Comparison of ENCODE assay signal across 9 cellular contexts in the genomic region with DNA sequence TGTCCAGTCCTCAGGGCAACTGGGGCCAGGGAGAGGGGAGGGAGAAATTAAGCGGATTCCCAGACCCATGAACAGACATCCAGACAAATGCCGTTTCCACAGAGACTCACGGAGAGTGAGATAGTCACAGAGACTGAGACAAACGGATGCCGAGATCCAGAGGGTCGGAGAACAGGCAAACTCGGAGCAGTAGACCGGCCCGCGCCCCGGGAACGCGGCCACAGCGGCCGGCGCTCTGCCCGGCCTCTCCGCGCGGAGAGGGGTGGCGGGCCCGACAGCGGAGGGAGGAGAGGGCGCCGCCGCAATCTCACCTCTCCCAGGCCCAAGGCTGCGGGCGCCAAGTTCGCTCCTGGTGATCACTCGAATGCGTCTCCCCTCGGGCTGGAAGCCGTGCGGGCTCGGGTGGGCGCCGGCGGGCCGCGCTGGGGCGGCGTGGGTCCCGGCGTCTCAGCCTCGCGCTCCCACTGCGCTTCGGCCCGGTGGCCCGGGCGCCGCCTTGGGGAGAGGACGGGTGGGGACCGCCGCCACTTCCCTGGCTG. TPM values are rescaled to one million over a fixed set of nuclear protein-coding genes. Genes with fewer than 3 reads are reported as not detected.
A peak's percentile ranks its signal among the peaks of the same experiment; 100 is the strongest.
DNase-seq lines count a peak whose midpoint lies in the region; ATAC-seq, FAIRE-seq and TF ChIP-seq lines count a peak whose summit lies in the region.
"Had no signal": no experiment of that assay in that cellular context is flagged by ENCODE, and none has a peak within 500 bp of the region (broad histone marks: within the 10 kb centered on the region; RNA-seq: fewer than 3 reads in every experiment).

No MANE protein-coding gene starts in this region.

- no peak for FAIRE-seq in endothelial cell of umbilical vein (lab: Jason Lieb, UNC)

- peaks cover 6 to 16% of the 10 kb centered on the region in 2 donors for H3K27me3 Mint-ChIP-seq in natural killer cell (ENCODE audit: low read depth in 2 of 2)

- dilution Hi-C loops in endothelial cell of umbilical vein (cut with MboI; ENCODE audit: extremely low pct_ligation_motif_present, low sequenced_read_pairs), result no loop called here

- no peak for TF ChIP-seq CTCF in RWPE1 (conservative IDR thresholded peaks at IDR 0.05; ENCODE audit: low read depth)
- no peak for TF ChIP-seq CTCF in endothelial cell of umbilical vein (IDR thresholded peaks at IDR 0.05; ENCODE audit: extremely low read depth in 1 of 2, insufficient read depth in 1 of 2, low read depth in 1 of 2, low read length in 2 of 2)
- no peak for TF ChIP-seq CTCF in natural killer cell (IDR thresholded peaks at IDR 0.05)

- H3K4me3 Mint-ChIP-seq in natural killer cell, result peak overlapping the region; percentile 94

- peak overlapping the region; percentile 79 to 98 (median 94) for H3K4me2 ChIP-seq in BLaER1 treated with 17β-estradiol and CSF1 and Interleukin-3, amounts not matched to agents 10 nM and 100 nM
- peak overlapping the region; percentile 67 for H3K4me2 ChIP-seq in endothelial cell of umbilical vein (ENCODE audit: insufficient read depth, low read length)

- H3K4me3 ChIP-seq in BLaER1 treated with 17β-estradiol and CSF1 and Interleukin-3, amounts not matched to agents 10 nM and 100 nM, result peak overlapping the region; percentile 66 to 84 (median 77)
- peak overlapping the region; percentile 55 to 71 (median 57) for H3K4me3 ChIP-seq in endothelial cell of umbilical vein (replicated peaks in 1 of 3; ENCODE audit: insufficient read depth in 1 of 3, low read depth in 1 of 3, low read length in 3 of 3)

- intact Hi-C loops in endothelial cell of umbilical vein (cut with micrococcal nuclease), result loop anchor here (1.0 to 2.0 kb wide), 7 partner anchors 96 to 289 kb away; partner anchors contain the start of gene STIL
- intact Hi-C loops in natural killer cell (cut with micrococcal nuclease), result loop anchor here (2.0 to 10.0 kb wide), 4 partner anchors 202 to 290 kb away; partner anchors contain the start of genes PDZK1IP1 and TAL1

- peak; percentile 6 for TF ChIP-seq POLR2A in endothelial cell of umbilical vein (IDR thresholded peaks at IDR 0.05; ENCODE audit: low read depth, low read length)

- peaks cover 36 to 39% of the 10 kb centered on the region in 2 donors for H3K4me1 Mint-ChIP-seq in natural killer cell

- peak overlapping the region; percentile 97 for H2AFZ ChIP-seq in endothelial cell of umbilical vein (ENCODE audit: low read depth, low read length)

- POLR2A ChIA-PET in RWPE1 (lab: Yijun Ruan, JAX; ENCODE audit: low non-redundant PET), result no interaction called here
- POLR2A ChIA-PET in endothelial cell of umbilical vein (lab: Charles Lee), result interaction anchor here (0.6 kb wide), 1 partner anchor 123 kb away, joined by 3 read pairs; the partner anchor contains the start of gene STIL

- no peaks in the 10 kb centered on the region for H3K9me1 ChIP-seq in endothelial cell of umbilical vein (replicated peaks; ENCODE audit: control insufficient read depth, extremely low read depth, insufficient read depth, low read length)

- peaks cover 79 to 100% (median 96%) of the 10 kb centered on the region in 11 experiments for H3K27me3 ChIP-seq in BLaER1 treated with 17β-estradiol and CSF1 and Interleukin-3, amounts not matched to agents 10 nM and 100 nM
- H3K27me3 ChIP-seq in endothelial cell of umbilical vein (ENCODE audit: control insufficient read depth in 2 of 2, insufficient read depth in 2 of 2, low read length in 2 of 2), result peaks cover 37 to 55% of the 10 kb centered on the region in 2 experiments

- H3K27ac Mint-ChIP-seq in natural killer cell, result peak overlapping the region; percentile 78 to 90

- no peaks in the 10 kb centered on the region for H3K79me2 ChIP-seq in endothelial cell of umbilical vein (ENCODE audit: control insufficient read depth, insufficient read depth, low read length)

- H3K9ac ChIP-seq in BLaER1 treated with 17β-estradiol and CSF1 and Interleukin-3, amounts not matched to agents 10 nM and 100 nM, result peak overlapping the region; percentile 80 to 90 (median 85)
- peak overlapping the region; percentile 49 for H3K9ac ChIP-seq in endothelial cell of umbilical vein (replicated peaks; ENCODE audit: extremely low read depth, insufficient read depth, low read length)

- peaks cover 26 to 83% (median 69%) of the 10 kb centered on the region in 11 experiments; a peak in 20 of 22 replicates for H4K20me1 ChIP-seq in BLaER1 treated with 17β-estradiol and CSF1 and Interleukin-3, amounts not matched to agents 10 nM and 100 nM
- no peaks in the 10 kb centered on the region for H4K20me1 ChIP-seq in endothelial cell of umbilical vein (replicated peaks; ENCODE audit: control insufficient read depth, extremely low read depth, insufficient read depth, low read length)

- H3K4me1 ChIP-seq in BLaER1 treated with 17β-estradiol and CSF1 and Interleukin-3, amounts not matched to agents 10 nM and 100 nM, result peaks cover 34 to 51% (median 46%) of the 10 kb centered on the region in 10 experiments
- H3K4me1 ChIP-seq in endothelial cell of umbilical vein (ENCODE audit: control insufficient read depth, extremely low read depth, insufficient read depth, low read length), result peaks cover 20% of the 10 kb centered on the region

- ATAC-seq in GM18520 (IDR thresholded peaks at IDR 0.05; ENCODE audit: unreplicated experiment) (peak; percentile 7), HG03025 (IDR thresholded peaks at IDR 0.05; ENCODE audit: low FRiP score, unreplicated experiment) (peak; percentile 20), natural killer cell (peak; percentile 14 to 22 (median 18))

- BruUV-seq in endothelial cell of umbilical vein (replicated peaks; lab: Mats Ljungman, UMichigan), result no TSS peak

- DNase-seq in RWPE1 (ENCODE audit: low spot score) (peak; percentile 57), endothelial cell of umbilical vein (ENCODE audit: low read depth, low spot score) (peak; percentile 48), natural killer cell (no peak), SIG-M5 (lab: John Stamatoyannopoulos, UW) (no peak)
- DNase-seq in activated CD4-positive, alpha-beta T cell treated with anti-CD3 and anti-CD28 coated beads, Interleukin-2, amount 50 U/mL, for 1 hour, result no peak

- H3K27ac ChIP-seq in BLaER1 treated with 17β-estradiol and CSF1 and Interleukin-3, amounts not matched to agents 10 nM and 100 nM, result peak overlapping the region; percentile 69 to 88 (median 78); a peak in 21 of 22 replicates
- peak overlapping the region; percentile 87 for H3K27ac ChIP-seq in RWPE1
- H3K27ac ChIP-seq in endothelial cell of umbilical vein (ENCODE audit: insufficient read depth, low read depth, low read length), result no peak overlapping the region

- peaks cover 0 to 4% (median 0%) of the 10 kb centered on the region in 11 experiments; a peak in 2 of 22 replicates for H3K9me3 ChIP-seq in BLaER1 treated with 17β-estradiol and CSF1 and Interleukin-3, amounts not matched to agents 10 nM and 100 nM (replicated peaks in 1 of 11)
- no peaks in the 10 kb centered on the region for H3K9me3 ChIP-seq in endothelial cell of umbilical vein (replicated peaks; ENCODE audit: control insufficient read depth, insufficient read depth, low read length)

- H3K9me3 Mint-ChIP-seq in natural killer cell, result no peaks in the 10 kb centered on the region

- H3K36me3 Mint-ChIP-seq in natural killer cell, result no peaks in the 10 kb centered on the region

- CTCF ChIA-PET in RWPE1 (lab: Yijun Ruan, JAX), result interaction anchor here (0.5 to 3.6 kb wide), 40 partner anchors 12 to 633 kb away, joined by 3 to 56 read pairs (median 3); partner anchors contain the start of genes CMPK1 and PDZK1IP1
- CTCF ChIA-PET in endothelial cell of umbilical vein (lab: Charles Lee), result interaction anchor here (0.6 to 12.3 kb wide), 67 partner anchors 8 to 624 kb away, joined by 3 to 691 read pairs (median 4); partner anchors contain the start of genes CMPK1, PDZK1IP1, STIL and TRABD2B

- H3K36me3 ChIP-seq in BLaER1 treated with 17β-estradiol and CSF1 and Interleukin-3, amounts not matched to agents 10 nM and 100 nM, result peaks cover 0 to 15% (median 0%) of the 10 kb centered on the region in 11 experiments; a peak in 5 of 22 replicates
- H3K36me3 ChIP-seq in endothelial cell of umbilical vein (ENCODE audit: control insufficient read depth in 2 of 2, extremely low read depth in 1 of 2, insufficient read depth in 2 of 2, low read length in 2 of 2), result no peaks in the 10 kb centered on the region

TF ChIP-seq in endothelial cell of umbilical vein, 7 proteins besides CTCF, POLR2A, EP300 and RAD21:
- TF ChIP-seq, protein P1, sequence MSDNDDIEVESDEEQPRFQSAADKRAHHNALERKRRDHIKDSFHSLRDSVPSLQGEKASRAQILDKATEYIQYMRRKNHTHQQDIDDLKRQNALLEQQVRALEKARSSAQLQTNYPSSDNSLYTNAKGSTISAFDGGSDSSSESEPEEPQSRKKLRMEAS (IDR thresholded peaks at IDR 0.05; ENCODE audit: insufficient read depth, insufficient read length), result no peak
- TF ChIP-seq FOS (IDR thresholded peaks at IDR 0.05; ENCODE audit: borderline replicate concordance, insufficient read depth, low read length), result no peak
- TF ChIP-seq POLR2AphosphoS5 (IDR thresholded peaks at IDR 0.05; ENCODE audit: insufficient read depth, low read depth, low read length), result no peak
- TF ChIP-seq EZH2 (IDR thresholded peaks at IDR 0.05; ENCODE audit: borderline replicate concordance, low read depth, low read length, severe bottlenecking), result no peak
- no peak for TF ChIP-seq JUN (IDR thresholded peaks at IDR 0.05; ENCODE audit: borderline replicate concordance, insufficient read depth, insufficient read length, low read depth)
- no peak for TF ChIP-seq MYC (IDR thresholded peaks at IDR 0.05; ENCODE audit: low read depth, low read length)
- TF ChIP-seq GATA2 (IDR thresholded peaks at IDR 0.05; ENCODE audit: insufficient read depth, insufficient read length, low read depth, low read length), result no peak

RNA-seq across cellular contexts. Expression of gene FOXD2, which starts 0.8 kb away (rescaled TPM):
- total RNA-seq in endothelial cell of umbilical vein (0.07 and 0.09 TPM in 2 replicates), natural killer cell (1 to 10 TPM in 2 of 3 donors, under 1 TPM in 1; 0.49 to 1.4 (median 1.1) TPM)
- 0.01 and 0.03 TPM in 2 replicates for polyA plus RNA-seq in endothelial cell of umbilical vein
- 0.01 TPM in 1 of 2 replicates, not detected in the other for polyA plus RNA-seq in endothelial cell of umbilical vein (2011; cell fraction: cytosol; rRNA removed)
- polyA plus RNA-seq in endothelial cell of umbilical vein (2011; cell fraction: nucleus; rRNA removed), result not detected in 2 replicates
- 0.04 and 0.16 TPM in 2 replicates for polyA plus RNA-seq in endothelial cell of umbilical vein (2012)
- 0.06 TPM in 1 of 2 replicates, not detected in the other for polyA minus RNA-seq in endothelial cell of umbilical vein
- 0.51 TPM for polyA minus RNA-seq in endothelial cell of umbilical vein (2011; cell fraction: cytosol; rRNA and poly(A)+ RNA removed)
- polyA minus RNA-seq in endothelial cell of umbilical vein (2011; cell fraction: nucleus; rRNA and poly(A)+ RNA removed), result 0.10 TPM in 2 replicates

RNA-seq across cellular contexts. Expression of gene FOXE3, which starts 21.0 kb away (rescaled TPM):
- not detected in 2 replicates for total RNA-seq in endothelial cell of umbilical vein
- 0.06 TPM in 1 of 2 replicates, not detected in the other for polyA plus RNA-seq in endothelial cell of umbilical vein
- polyA plus RNA-seq in endothelial cell of umbilical vein (2011; cell fraction: cytosol; rRNA removed), result not detected in 2 replicates
- polyA plus RNA-seq in endothelial cell of umbilical vein (2011; cell fraction: nucleus; rRNA removed), result not detected in 2 replicates
- polyA plus RNA-seq in endothelial cell of umbilical vein (2012), result not detected in 2 replicates
- not detected in 2 replicates for polyA minus RNA-seq in endothelial cell of umbilical vein
- polyA minus RNA-seq in endothelial cell of umbilical vein (2011; cell fraction: cytosol; rRNA and poly(A)+ RNA removed), result not detected
- polyA minus RNA-seq in endothelial cell of umbilical vein (2011; cell fraction: nucleus; rRNA and poly(A)+ RNA removed), result not detected in 2 replicates
- total RNA-seq in natural killer cell, result not detected
- total RNA-seq: T-helper 1 cell treated with Interleukin-12 subunit alpha and Interleukin-12 subunit beta and Interleukin-4 antibody, amounts not matched to agents 30 ng/mL and 1 ng/mL, for 36 hours had no signal

Comparison
In these comparisons a context has a peak if more than half of its experiments do, and no peak if none do; other contexts are left out.
1. DNase-seq: peak in RWPE1 (single experiment) and endothelial cell of umbilical vein (single experiment); none in natural killer cell (single experiment), SIG-M5 (single experiment) and activated CD4-positive, alpha-beta T cell treated with anti-CD3 and anti-CD28 coated beads, Interleukin-2, amount 50 U/mL, for 1 hour (single experiment).
2. Peak in every context shown above with its lines, with median percentiles within 50 percentile points of each other: ATAC-seq.